In the genomic region with DNA sequence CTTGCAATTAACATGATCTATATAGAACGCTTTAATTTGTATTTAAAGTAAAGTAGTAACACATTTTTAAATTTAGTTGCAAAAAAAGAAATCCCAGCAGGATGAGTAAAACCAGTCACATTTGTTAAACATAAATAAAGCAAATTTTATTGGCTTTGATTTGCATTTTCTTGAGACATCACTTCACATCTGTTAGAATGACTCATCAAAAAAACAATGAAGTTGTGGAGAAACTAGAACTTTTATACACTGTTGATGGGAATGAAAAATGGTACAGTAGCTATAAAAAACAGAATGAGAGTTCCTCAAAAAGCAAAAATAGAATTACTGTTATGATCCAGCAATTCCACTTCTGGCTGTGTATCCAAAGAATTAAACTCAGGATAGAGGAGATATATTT, we compare ENCODE assay signal across 15 cellular contexts.
DNase-seq lines count a peak whose midpoint lies in the region; ATAC-seq, FAIRE-seq and TF ChIP-seq lines count a peak whose summit lies in the region.
"Had no signal": no experiment of that assay in that cellular context is flagged by ENCODE, and none has a peak within 500 bp of the region (broad histone marks: within the 10 kb centered on the region; RNA-seq: fewer than 3 reads in every experiment).

No MANE protein-coding gene starts in this region.

- H3K36me3 ChIP-seq in K562 (ENCODE audit: control insufficient read depth, insufficient read depth, low read length): no peaks in the 10 kb centered on the region
- H3K36me3 ChIP-seq: BLaER1, HAP-1 had no signal

- WGBS in K562 (ENCODE audit: insufficient coverage, low coverage, missing lambda C conversion rate): 7% methylated on average over 1 of the region's 1 CpG

- H3K9me1 ChIP-seq in K562 (ENCODE audit: control insufficient read depth, insufficient read depth, low read length): no peaks in the 10 kb centered on the region

- intact Hi-C loops in K562 (cut with micrococcal nuclease): no loop called here

- POLR2A ChIA-PET in K562 (lab: Yijun Ruan, JAX): no interaction called here

- no peaks in the 10 kb centered on the region for H4K20me1 ChIP-seq in K562 (replicated peaks; ENCODE audit: control insufficient read depth, insufficient read depth, low read length)
- H4K20me1 ChIP-seq: BLaER1 had no signal

- H3K4me3 Mint-ChIP-seq in activated T-cell treated with anti-CD3 and anti-CD28 coated beads, Interleukin-2, amount 50 U/mL, for 4 hours: no peak overlapping the region
- H3K4me3 Mint-ChIP-seq: CD4-positive, CD25-positive, alpha-beta regulatory T cell; GM23338 had no signal

- no TSS peak for BruUV-seq in K562 (replicated peaks; lab: Mats Ljungman, UMichigan)

- no peaks in the 10 kb centered on the region for H3K27me3 Mint-ChIP-seq in activated T-cell treated with anti-CD3 and anti-CD28 coated beads, Interleukin-2, amount 50 U/mL, for 4 hours (ENCODE audit: low read depth)
- H3K27me3 Mint-ChIP-seq: CD4-positive, CD25-positive, alpha-beta regulatory T cell had no signal

- TF ChIP-seq POLR2A in K562 (conservative IDR thresholded peaks at IDR 0.05): no peak

- no peaks in the 10 kb centered on the region for H3K4me1 Mint-ChIP-seq in activated T-cell treated with anti-CD3 and anti-CD28 coated beads, Interleukin-2, amount 50 U/mL, for 4 hours (ENCODE audit: low read depth)
- H3K4me1 Mint-ChIP-seq: CD4-positive, CD25-positive, alpha-beta regulatory T cell; GM23338 had no signal

- no peaks in the 10 kb centered on the region for H3K9me3 ChIP-seq in K562 (replicated peaks; ENCODE audit: control insufficient read depth, insufficient read depth, low read depth, low read length)
- H3K9me3 ChIP-seq: BLaER1, HAP-1 had no signal

- CTCF ChIA-PET in K562 (lab: Yijun Ruan, JAX; ENCODE audit: low intra/inter-chr PET ratio): no interaction called here

- no peak overlapping the region for H3K4me3 ChIP-seq in K562
- H3K4me3 ChIP-seq: BLaER1, GM12878, GM23338, HAP-1 had no signal

- H3K27me3 ChIP-seq in K562 (ENCODE audit: control insufficient read depth in 2 of 2, insufficient read depth in 2 of 2, low read length in 2 of 2): no peaks in the 10 kb centered on the region

- H2AFZ ChIP-seq in K562 (ENCODE audit: low read depth, low read length): no peak overlapping the region
- H2AFZ ChIP-seq: GM23338 had no signal

- no peaks in the 10 kb centered on the region for H3K4me1 ChIP-seq in K562 (replicated peaks in 1 of 2; ENCODE audit: control insufficient read depth in 2 of 2, insufficient read depth in 2 of 2, low read length in 2 of 2)
- H3K4me1 ChIP-seq: BLaER1 had no signal

- no peak overlapping the region for H3K4me2 ChIP-seq in K562 (ENCODE audit: insufficient read depth, low read length)
- H3K4me2 ChIP-seq: BLaER1, GM23338 had no signal

- H3K79me2 ChIP-seq in K562 (ENCODE audit: control insufficient read depth, insufficient read depth, low read length): no peaks in the 10 kb centered on the region

- H3K36me3 Mint-ChIP-seq in activated T-cell treated with anti-CD3 and anti-CD28 coated beads, Interleukin-2, amount 50 U/mL, for 4 hours (ENCODE audit: insufficient read depth): no peaks in the 10 kb centered on the region
- H3K36me3 Mint-ChIP-seq: CD4-positive, CD25-positive, alpha-beta regulatory T cell had no signal

- ATAC-seq in K562: no peak
- no peak for ATAC-seq in activated T-cell treated with anti-CD3 and anti-CD28 coated beads, Interleukin-2, amount 50 U/mL, for 4 hours
- ATAC-seq: GM12878, GM23338 had no signal

- no peak for TF ChIP-seq RAD21 in K562 (CRISPR knock-in tag; conservative IDR thresholded peaks at IDR 0.05 in 1 of 2, IDR thresholded peaks at IDR 0.05 in 1 of 2)

- TF ChIP-seq EP300 in K562 (IDR thresholded peaks at IDR 0.05; ENCODE audit: low read length): no peak

- DNase-seq in Caki2 (ENCODE audit: low read depth): peak; percentile 27
- DNase-seq in M059J (ENCODE audit: low read depth): peak; percentile 49
- no peak for DNase-seq in K562 (ENCODE audit: extremely low read depth in 1 of 4, low spot score in 3 of 4)
- DNase-seq in superior temporal gyrus (ENCODE audit: extremely low spot score): peak; percentile 14
- no peak for DNase-seq in activated T-cell treated with anti-CD3 and anti-CD28 coated beads, Interleukin-2, amount 50 U/mL, for 4 hours
- no peak for DNase-seq in NCI-H446 (lab: John Stamatoyannopoulos, UW)
- DNase-seq in stimulated activated CD4-positive, alpha-beta T cell treated with anti-CD3 and anti-CD28 coated beads, Interleukin-15, amount 100 ng/mL, for 24 hours: no peak
- DNase-seq: AML-193; CD4-positive, CD25-positive, alpha-beta regulatory T cell; DMS79 had no signal

- in situ Hi-C loops in Caki2 (cut with HindIII; ENCODE audit: low pct_unique_long_range_greater_than_20kb, low sequenced_read_pairs): no loop called here
- in situ Hi-C loops in K562 (cut with MboI): no loop called here

- H3K27ac ChIP-seq in K562 (ENCODE audit: extremely low read depth, low read depth, low read length): no peak overlapping the region
- H3K27ac ChIP-seq: BLaER1 had no signal

- no peak for FAIRE-seq in K562 (lab: Jason Lieb, UNC)
- FAIRE-seq: GM12878, GM18507 had no signal

- H3K9ac ChIP-seq in K562 (ENCODE audit: insufficient read depth in 1 of 2, low read depth in 2 of 2, low read length in 2 of 2): no peak overlapping the region
- H3K9ac ChIP-seq: BLaER1 had no signal

- no peak for TF ChIP-seq CTCF in K562 (IDR thresholded peaks at IDR 0.05 in 2 of 3, conservative IDR thresholded peaks at IDR 0.05 in 1 of 3; ENCODE audit: insufficient read depth in 2 of 3, low read depth in 1 of 3, low read length in 3 of 3)

- peaks cover 4% of the 10 kb centered on the region for H3K9me3 Mint-ChIP-seq in activated T-cell treated with anti-CD3 and anti-CD28 coated beads, Interleukin-2, amount 50 U/mL, for 4 hours
- H3K9me3 Mint-ChIP-seq: CD4-positive, CD25-positive, alpha-beta regulatory T cell; GM23338 had no signal

TF ChIP-seq in K562, 482 proteins besides CTCF, POLR2A, EP300 and RAD21:
- no peak for TF ChIP-seq JUND (IDR thresholded peaks at IDR 0.05; ENCODE audit: borderline replicate concordance, low read depth, low read length)
- no peak for TF ChIP-seq JUND (tag; IDR thresholded peaks at IDR 0.05; ENCODE audit: borderline replicate concordance, low read depth, low read length)
- TF ChIP-seq, protein P1, sequence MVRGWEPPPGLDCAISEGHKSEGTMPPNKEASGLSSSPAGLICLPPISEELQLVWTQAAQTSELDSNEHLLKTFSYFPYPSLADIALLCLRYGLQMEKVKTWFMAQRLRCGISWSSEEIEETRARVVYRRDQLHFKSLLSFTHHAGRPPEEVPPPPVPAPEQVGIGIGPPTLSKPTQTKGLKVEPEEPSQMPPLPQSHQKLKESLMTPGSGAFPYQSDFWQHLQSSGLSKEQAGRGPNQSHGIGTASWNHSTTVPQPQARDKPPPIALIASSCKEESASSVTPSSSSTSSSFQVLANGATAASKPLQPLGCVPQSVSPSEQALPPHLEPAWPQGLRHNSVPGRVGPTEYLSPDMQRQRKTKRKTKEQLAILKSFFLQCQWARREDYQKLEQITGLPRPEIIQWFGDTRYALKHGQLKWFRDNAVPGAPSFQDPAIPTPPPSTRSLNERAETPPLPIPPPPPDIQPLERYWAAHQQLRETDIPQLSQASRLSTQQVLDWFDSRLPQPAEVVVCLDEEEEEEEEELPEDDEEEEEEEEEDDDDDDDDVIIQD (CRISPR knock-in tag; IDR thresholded peaks at IDR 0.05): no peak
- peak; percentile 35 for TF ChIP-seq MAFG (tag; conservative IDR thresholded peaks at IDR 0.05)
- no peak for TF ChIP-seq MIER1 (IDR thresholded peaks at IDR 0.05; ENCODE audit: low read depth)
- TF ChIP-seq, protein P2, sequence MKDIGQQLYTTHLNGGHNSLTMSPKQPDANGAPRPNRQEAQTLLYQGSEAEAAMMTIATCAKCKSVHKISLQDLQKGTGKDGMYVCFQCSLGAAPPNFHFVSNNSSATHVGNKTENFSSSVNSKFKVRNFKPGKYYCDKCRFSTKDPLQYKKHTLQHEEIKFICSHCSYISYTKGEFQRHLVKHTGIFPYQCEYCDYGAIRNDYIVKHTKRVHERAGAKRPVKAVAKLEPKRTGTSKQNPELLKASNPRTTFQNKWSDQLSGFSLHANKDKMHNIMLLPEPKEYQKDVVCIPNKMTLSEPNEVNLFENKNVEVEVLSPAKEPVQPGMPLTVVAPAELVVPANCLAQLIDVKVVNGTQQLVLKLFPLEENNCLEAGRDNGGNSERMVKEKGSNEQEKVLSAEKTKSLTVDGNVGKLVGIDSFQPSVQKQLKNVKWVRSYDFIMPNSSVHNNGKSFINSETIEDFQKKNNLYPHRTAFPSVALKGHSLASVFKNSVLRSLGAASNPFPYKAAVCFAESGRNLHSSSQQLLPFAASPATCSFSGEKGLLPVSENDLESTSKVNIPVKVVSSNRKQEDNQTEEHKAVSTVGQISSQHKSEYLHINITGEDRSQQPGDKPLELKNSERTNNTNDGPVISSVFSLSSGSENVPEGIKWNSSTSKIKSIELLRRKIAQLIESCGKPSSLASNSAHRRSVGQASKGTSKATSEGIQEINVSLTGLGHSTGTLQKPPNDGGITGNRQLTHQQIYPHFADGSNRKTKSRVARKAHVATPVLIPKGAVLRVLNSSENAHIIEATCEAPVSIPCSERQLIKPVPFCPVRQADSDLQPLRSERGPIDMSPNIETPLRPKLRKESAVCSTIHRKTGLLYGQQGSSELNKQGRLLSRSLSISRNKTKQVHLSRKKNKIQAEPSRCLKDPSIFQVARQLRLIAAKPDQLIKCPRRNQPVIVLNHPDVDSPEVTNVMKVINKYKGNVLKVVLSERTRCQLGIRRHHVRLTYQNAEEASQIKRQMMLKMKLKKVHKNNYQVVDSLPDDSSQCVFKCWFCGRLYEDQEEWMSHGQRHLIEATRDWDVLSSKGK (CRISPR knock-in tag; IDR thresholded peaks at IDR 0.05): no peak
- no peak for TF ChIP-seq MAFK (IDR thresholded peaks at IDR 0.05; ENCODE audit: low read length)
- TF ChIP-seq IRF2 (CRISPR knock-in tag; IDR thresholded peaks at IDR 0.05): no peak

Comparison
In these comparisons a context has a peak if more than half of its experiments do, and no peak if none do; other contexts are left out.
1. DNase-seq: peak in Caki2 (single experiment), M059J (single experiment) and superior temporal gyrus (single experiment); none in K562 (0 of 4), activated T-cell treated with anti-CD3 and anti-CD28 coated beads, Interleukin-2, amount 50 U/mL, for 4 hours (single experiment), NCI-H446 (0 of 2) and stimulated activated CD4-positive, alpha-beta T cell treated with anti-CD3 and anti-CD28 coated beads, Interleukin-15, amount 100 ng/mL, for 24 hours (single experiment).